ENCODE assay signal across 14 cellular contexts in the genomic region with DNA sequence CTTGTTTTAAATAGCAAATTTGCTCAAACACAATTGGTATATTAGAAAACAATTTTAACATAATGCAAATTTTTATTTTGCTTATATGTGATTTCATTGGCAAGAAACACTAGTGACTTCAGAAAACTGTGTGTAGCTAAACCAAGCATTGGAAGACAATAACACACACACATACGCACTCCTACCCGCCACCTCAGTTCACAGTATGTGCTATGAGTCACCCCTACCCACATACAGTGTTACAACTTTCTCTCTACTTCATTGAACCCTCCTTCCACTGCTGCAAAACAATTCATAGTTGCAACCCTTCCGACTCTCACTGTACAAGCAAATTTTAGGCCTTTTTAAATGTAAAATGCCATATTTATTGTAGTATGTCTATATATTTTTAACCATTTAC.
"Had no signal": no experiment of that assay in that cellular context is flagged by ENCODE, and none has a peak within 500 bp of the region (broad histone marks: within the 10 kb centered on the region; RNA-seq: fewer than 3 reads in every experiment).

No MANE protein-coding gene starts in this region.

- ATAC-seq: activated naive CD8-positive, alpha-beta T cell treated with anti-CD3 and anti-CD28 coated beads, Interleukin-2, amount 50 U/mL, for 24 hours; body of pancreas; T-helper 17 cell had no signal

- DNase-seq: activated CD4-positive, alpha-beta T cell treated with anti-CD3 and anti-CD28 coated beads, Interleukin-2, amount 50 U/mL, for 4 hours; activated CD4-positive, CD25-positive, alpha-beta regulatory T cell; activated CD8-positive, alpha-beta memory T cell treated with anti-CD3 and anti-CD28 coated beads, Interleukin-2, amount 50 U/mL, for 48 hours; activated naive CD4-positive, alpha-beta T cell; activated naive CD8-positive, alpha-beta T cell treated with anti-CD3 and anti-CD28 coated beads, Interleukin-2, amount 50 U/mL, for 24 hours; body of pancreas; erythroblast; T-helper 17 cell; thyroid gland had no signal

- H3K9me3 Mint-ChIP-seq: neural progenitor cell had no signal

- H3K27ac Mint-ChIP-seq: activated naive CD8-positive, alpha-beta T cell treated with anti-CD3 and anti-CD28 coated beads, Interleukin-2, amount 50 U/mL, for 24 hours; dendritic cell treated with granulocyte-macrophage colony-stimulating factor and Interleukin-4, amounts not matched to agents 40 ng/mL and 50 ng/mL, for 4 days; mesothelial cell of epicardium; neural progenitor cell; T-helper 17 cell had no signal

- H3K4me1 Mint-ChIP-seq: activated naive CD8-positive, alpha-beta T cell treated with anti-CD3 and anti-CD28 coated beads, Interleukin-2, amount 50 U/mL, for 24 hours; mesothelial cell of epicardium; neural progenitor cell; T-helper 17 cell had no signal

- H3K4me3 ChIP-seq: body of pancreas, hepatocyte, neural progenitor cell, thyroid gland, vagina had no signal

- H3K27me3 Mint-ChIP-seq: activated naive CD8-positive, alpha-beta T cell treated with anti-CD3 and anti-CD28 coated beads, Interleukin-2, amount 50 U/mL, for 24 hours; dendritic cell treated with granulocyte-macrophage colony-stimulating factor and Interleukin-4, amounts not matched to agents 40 ng/mL and 50 ng/mL, for 4 days had no signal

- H3K4me3 Mint-ChIP-seq: activated naive CD8-positive, alpha-beta T cell treated with anti-CD3 and anti-CD28 coated beads, Interleukin-2, amount 50 U/mL, for 24 hours; dendritic cell treated with granulocyte-macrophage colony-stimulating factor and Interleukin-4, amounts not matched to agents 40 ng/mL and 50 ng/mL, for 4 days; mesothelial cell of epicardium; neural progenitor cell; T-helper 17 cell had no signal

- H3K36me3 Mint-ChIP-seq: mesothelial cell of epicardium, neural progenitor cell had no signal
